ENCODE assay signal across 4 cellular contexts in genomic region chr10:60523371-60523770, GRCh38.
A peak's percentile ranks its signal among the peaks of the same experiment; 100 is the strongest.
DNase-seq lines count a peak whose midpoint lies in the region; TF ChIP-seq lines count a peak whose summit lies in the region.
"Not testable (repeated sequence)": the region's sequence is repeated elsewhere in the genome, so short reads cannot be mapped to it uniquely, and the experiment has no call there.

No MANE protein-coding gene starts in this region.

- H3K27me3 ChIP-seq in dorsolateral prefrontal cortex = not testable (repeated sequence)

- CTCF ChIA-PET in HEK293 (lab: Yijun Ruan, JAX) = not testable (repeated sequence)

- intact Hi-C loops in dorsolateral prefrontal cortex (cut with DNase I) = not testable (repeated sequence)

- not testable (repeated sequence) for H3K4me3 ChIP-seq in HEK293 (ENCODE audit: low read depth, low read length); dorsolateral prefrontal cortex

- not testable (repeated sequence) for H3K36me3 ChIP-seq in HEK293 (ENCODE audit: control insufficient read depth in 2 of 2, insufficient read depth in 1 of 2, low read length in 2 of 2)

- POLR2A ChIA-PET in HEK293 (lab: Yijun Ruan, JAX) = not testable (repeated sequence)

- not testable (repeated sequence) for DNase-seq in dorsolateral prefrontal cortex

- not testable (repeated sequence) for H3K9me3 ChIP-seq in HEK293 (ENCODE audit: control insufficient read depth, insufficient read depth, low read depth, low read length)

- TF ChIP-seq CTCF in HEK293 (tag by site-specific recombination; IDR thresholded peaks at IDR 0.05); dorsolateral prefrontal cortex (IDR thresholded peaks at IDR 0.05 in 54 of 56, conservative IDR thresholded peaks at IDR 0.05 in 2 of 56; ENCODE audit: low read depth in 1 of 56, partially characterized antibody in 56 of 56): not testable (repeated sequence)

- H3K4me1 ChIP-seq in HEK293 (ENCODE audit: control insufficient read depth, insufficient read depth, low read length) = peaks cover 24% of the 10 kb centered on the region

- H3K27ac ChIP-seq in HEK293 (ENCODE audit: extremely low read depth, low read depth, low read length) = not testable (repeated sequence)
- H3K27ac ChIP-seq in cingulate gyrus (ENCODE audit: low read depth, low read length) (peak overlapping the region; percentile 57), dorsolateral prefrontal cortex (peak overlapping the region in 35 of 59 donors; percentile 81 to 98 (median 93)), temporal lobe (ENCODE audit: low read depth, low read length) (peak overlapping the region; percentile 98)

TF ChIP-seq in HEK293, 187 proteins besides CTCF, POLR2A, EP300 and RAD21:
- peak; percentile 79 for TF ChIP-seq ZNF580 (tag by site-specific recombination; IDR thresholded peaks at IDR 0.05)
- TF ChIP-seq ZNF146 (tag by site-specific recombination; IDR thresholded peaks at IDR 0.05) = peak; percentile 75
